ENCODE assay signal across 9 cellular contexts in the genomic region with DNA sequence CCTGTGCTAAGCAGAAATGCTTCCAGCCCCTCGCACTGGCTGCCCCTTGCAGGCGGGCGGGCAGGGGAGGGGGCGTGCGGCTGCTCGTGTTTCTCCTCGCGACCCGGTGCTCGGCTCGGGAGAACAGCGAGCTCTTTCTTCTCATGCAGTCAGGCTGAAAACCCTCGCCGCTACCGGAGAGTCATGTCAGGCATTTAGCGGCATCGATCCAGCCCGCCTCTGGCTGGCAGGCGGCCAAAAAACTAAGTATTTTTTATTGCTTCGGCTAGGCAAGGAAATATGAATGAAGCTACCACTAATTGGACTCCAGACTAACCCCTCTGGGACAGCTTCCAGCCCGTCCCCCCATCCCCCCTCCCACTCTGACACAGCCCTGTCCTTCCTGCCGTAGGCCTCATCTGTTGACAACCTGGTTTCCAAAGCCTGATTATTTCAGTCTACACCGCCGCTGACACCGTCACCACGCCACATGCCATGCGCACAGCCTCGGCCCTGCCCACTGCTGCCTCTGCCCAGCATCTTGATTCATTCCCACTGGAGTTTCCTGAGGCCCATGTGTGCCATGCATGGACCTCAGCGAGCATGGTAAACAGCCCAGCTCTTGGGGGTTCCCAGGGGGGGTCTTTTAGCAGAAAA. TPM values are rescaled to one million over a fixed set of nuclear protein-coding genes. Genes with fewer than 3 reads are reported as not detected.
DNase-seq lines count a peak whose midpoint lies in the region; ATAC-seq and TF ChIP-seq lines count a peak whose summit lies in the region.
"Had no signal": no experiment of that assay in that cellular context is flagged by ENCODE, and none has a peak within 500 bp of the region (broad histone marks: within the 10 kb centered on the region; RNA-seq: fewer than 3 reads in every experiment).

No MANE protein-coding gene starts in this region.

- ATAC-seq in HG03280 (IDR thresholded peaks at IDR 0.05; ENCODE audit: unreplicated experiment) (no peak), HG03378 (IDR thresholded peaks at IDR 0.05; ENCODE audit: unreplicated experiment) (no peak)

- no peaks in the 10 kb centered on the region for H3K4me1 ChIP-seq in breast epithelium
- H3K4me1 ChIP-seq in tibial artery: peaks cover 0 to 50% (median 35%) of the 10 kb centered on the region in 4 donors

- H3K36me3 ChIP-seq in breast epithelium: peaks cover 12% of the 10 kb centered on the region
- peaks cover 48 to 81% (median 69%) of the 10 kb centered on the region in 3 donors for H3K36me3 ChIP-seq in tibial artery

- H3K27ac ChIP-seq in breast epithelium: peak overlapping the region; percentile 13 to 72
- peak overlapping the region; percentile 2 for H3K27ac ChIP-seq in layer of hippocampus (ENCODE audit: low read depth, low read length)
- H3K27ac ChIP-seq in tibial artery: peak overlapping the region; percentile 12 to 35

- no peak for TF ChIP-seq POLR2A in breast epithelium (IDR thresholded peaks at IDR 0.05)

- H3K4me3 ChIP-seq in breast epithelium (peak overlapping the region in 2 of 3 donors; percentile 33 to 46), astrocyte of the cerebellum (ENCODE audit: low read depth, low read length) (peak overlapping the region; percentile 12), tibial artery (peak overlapping the region in 1 of 2 donors; percentile 17)

- no TSS peak for BruUV-seq in MCF 10A (replicated peaks; lab: Mats Ljungman, UMichigan)

- TF ChIP-seq CTCF in breast epithelium (IDR thresholded peaks at IDR 0.05) (no peak), MCF 10A (IDR thresholded peaks at IDR 0.05; ENCODE audit: unreplicated experiment) (no peak), astrocyte of the cerebellum (IDR thresholded peaks at IDR 0.05; ENCODE audit: low read depth, low read length, missing control alignments) (no peak), tibial artery (IDR thresholded peaks at IDR 0.05) (no peak), GM13977 (IDR thresholded peaks at IDR 0.05; ENCODE audit: extremely low read depth, insufficient read depth, missing control alignments) (no peak)

- peak; percentile 77 to 93 for DNase-seq in breast epithelium (ENCODE audit: low spot score in 2 of 2)
- no peak for DNase-seq in MCF 10A (ENCODE audit: unreplicated experiment)
- peak; percentile 94 for DNase-seq in astrocyte of the cerebellum (ENCODE audit: low read depth)
- peak; percentile 53 to 82 for DNase-seq in tibial artery
- DNase-seq in GM13977 (ENCODE audit: low spot score): no peak
- DNase-seq: CD4-positive, CD25-positive, alpha-beta regulatory T cell had no signal

- in situ Hi-C loops in astrocyte of the cerebellum (cut with HindIII; ENCODE audit: low sequenced_read_pairs) (no loop called here), GM13977 (cut with MboI; ENCODE audit: low pct_unique_long_range_greater_than_20kb, low sequenced_read_pairs, unreplicated experiment) (no loop called here)

- H3K4me3 Mint-ChIP-seq in MCF 10A (ENCODE audit: unreplicated experiment): no peak overlapping the region
- H3K4me3 Mint-ChIP-seq: CD4-positive, CD25-positive, alpha-beta regulatory T cell had no signal

- no peak overlapping the region for H3K27ac Mint-ChIP-seq in MCF 10A (ENCODE audit: low read depth, unreplicated experiment)

- no peaks in the 10 kb centered on the region for H3K27me3 Mint-ChIP-seq in MCF 10A (ENCODE audit: insufficient read depth, unreplicated experiment)
- H3K27me3 Mint-ChIP-seq: CD4-positive, CD25-positive, alpha-beta regulatory T cell had no signal

- intact Hi-C loops in breast epithelium (cut with DNase I; ENCODE audit: low total_unique reads): no loop called here
- intact Hi-C loops in MCF 10A (cut with micrococcal nuclease): no loop called here
- intact Hi-C loops in tibial artery (cut with DNase I; ENCODE audit: low total_unique reads): no loop called here

- no peaks in the 10 kb centered on the region for H3K4me1 Mint-ChIP-seq in MCF 10A (ENCODE audit: insufficient read depth, unreplicated experiment)

- peaks cover 32% of the 10 kb centered on the region for H3K36me3 Mint-ChIP-seq in MCF 10A (ENCODE audit: insufficient read depth, unreplicated experiment)

- no peaks in the 10 kb centered on the region for H3K9me3 Mint-ChIP-seq in MCF 10A (ENCODE audit: unreplicated experiment)
- H3K9me3 Mint-ChIP-seq: CD4-positive, CD25-positive, alpha-beta regulatory T cell had no signal

- no peaks in the 10 kb centered on the region for H3K27me3 ChIP-seq in breast epithelium
- H3K27me3 ChIP-seq in layer of hippocampus (ENCODE audit: control insufficient read depth, insufficient read depth, low read length): no peaks in the 10 kb centered on the region
- no peaks in the 10 kb centered on the region for H3K27me3 ChIP-seq in tibial artery

- H3K9me3 ChIP-seq in breast epithelium (no peaks in the 10 kb centered on the region), tibial artery (no peaks in the 10 kb centered on the region)

- CTCF ChIA-PET in MCF 10A (lab: Yijun Ruan, JAX): interaction anchor here (0.5 kb wide), 1 partner anchor 458 kb away, joined by 3 read pairs; no protein-coding TSS in a partner anchor

- POLR2A ChIA-PET in MCF 10A (lab: Yijun Ruan, JAX): interaction anchor here (1.1 kb wide), 1 partner anchor 29 kb away, joined by 3 read pairs; no protein-coding TSS in a partner anchor

RNA-seq across cellular contexts. Expression of gene TLE3, which starts 35.3 kb away (rescaled TPM):
- total RNA-seq in breast epithelium: 10 to 100 TPM; 67.0 to 73.9 (median 73.4) TPM
- 21.6 and 23.2 TPM in 2 replicates for total RNA-seq in MCF 10A (2022)

Comparison
In these comparisons a context has a peak if more than half of its experiments do, and no peak if none do; other contexts are left out.
1. DNase-seq: peak in breast epithelium (2 of 2), astrocyte of the cerebellum (single experiment) and tibial artery (2 of 2); none in MCF 10A (single experiment) and GM13977 (single experiment).
2. Peak in every context shown above with its lines, with median percentiles within 50 percentile points of each other: H3K27ac ChIP-seq.